ENCODE assay signal across 20 cellular contexts in genomic region chr5:159350644-159351043, GRCh38. TPM values are rescaled to one million over a fixed set of nuclear protein-coding genes. Genes with fewer than 3 reads are reported as not detected.
"Had no signal": no experiment of that assay in that cellular context is flagged by ENCODE, and none has a peak within 500 bp of the region (broad histone marks: within the 10 kb centered on the region; RNA-seq: fewer than 3 reads in every experiment).

No MANE protein-coding gene starts in this region.

RNA-seq across cellular contexts. Expression of gene IL12B, which starts 20.4 kb away (rescaled TPM):
- total RNA-seq: activated naive CD4-positive, alpha-beta T cell treated with anti-CD3 and anti-CD28 coated beads for 36 hours; activated naive CD8-positive, alpha-beta T cell treated with anti-CD3 and anti-CD28 coated beads for 36 hours; activated naive CD8-positive, alpha-beta T cell treated with anti-CD3 and anti-CD28 coated beads, Interleukin-2, amount 10 ng/mL, durations not matched to agents 7 days and 5 days; activated T-cell treated with anti-CD3 and anti-CD28 coated beads, Interleukin-2, amount 50 U/mL, for 4 hours; activated T-cell treated with anti-CD3 and anti-CD28 coated beads, Interleukin-2, amount 50 U/mL, for 72 hours; activated T-helper 1 cell treated with anti-CD3 and anti-CD28 coated beads, Interleukin-12 subunit alpha, Interleukin-12 subunit beta, Interleukin-2, Interleukin-4 antibody, amounts not matched to agents 30 ng/mL and 10 ng/mL and 1 ng/mL, durations not matched to agents 14 hours and 24 hours and 36 hours; activated T-helper 17 cell treated with anti-CD3 and anti-CD28 coated beads, Interleukin-2, amount 50 U/mL, for 72 hours; activated T-helper 2 cell treated with anti-CD3 and anti-CD28 coated beads, Interferon-gamma antibody, Interleukin-2, Interleukin-4, amounts not matched to agents 10 μg/mL and 5 μg/mL and 100 μg/mL, durations not matched to agents 14 hours and 24 hours and 36 hours; adrenal gland; aorta; ascending aorta; astrocyte; body of pancreas; breast epithelium; bronchial epithelial cell; cardiac muscle cell; cardiac septum; cerebellum; chondrocyte had no signal
- polyA plus RNA-seq: adipose tissue, adrenal gland, aorta, cardiac muscle cell had no signal
